Comparison of ENCODE assay signal across 1 cellular context in the genomic region with DNA sequence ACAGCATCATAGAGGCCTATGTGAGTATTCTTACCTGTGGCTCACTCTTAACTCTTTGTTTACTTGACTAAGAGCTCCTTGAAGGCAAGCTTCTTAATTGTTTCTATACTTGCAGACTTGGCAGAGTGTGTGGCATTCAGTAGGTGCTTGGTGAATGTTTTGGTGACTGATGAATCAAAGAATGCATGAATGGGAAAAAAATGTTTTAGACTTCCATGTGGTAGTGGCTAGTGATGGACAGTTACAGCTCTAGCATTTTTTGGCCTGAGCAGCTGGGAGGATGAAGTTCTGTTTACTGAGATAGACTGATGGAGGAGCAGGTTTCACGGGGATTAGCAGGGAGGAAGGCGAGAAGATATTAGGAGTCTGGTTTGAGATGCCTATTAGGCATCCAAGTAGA.
TF ChIP-seq lines count a peak whose summit lies in the region.

No MANE protein-coding gene starts in this region.

TF ChIP-seq in IMR-90, 13 proteins besides CTCF, POLR2A, EP300 and RAD21:
- TF ChIP-seq CHD1 (IDR thresholded peaks at IDR 0.05; ENCODE audit: low read depth, low read length) (no peak), BHLHE40 (IDR thresholded peaks at IDR 0.05; ENCODE audit: low read depth, low read length) (no peak), MAFK (IDR thresholded peaks at IDR 0.05; ENCODE audit: low read depth, low read length) (no peak), SMC3 (IDR thresholded peaks at IDR 0.05; ENCODE audit: low read depth, low read length) (no peak), FOS (IDR thresholded peaks at IDR 0.05; ENCODE audit: low read depth, low read length) (no peak), RCOR1 (IDR thresholded peaks at IDR 0.05; ENCODE audit: insufficient replicate concordance, low read length) (no peak), NFE2L2 (IDR thresholded peaks at IDR 0.05; ENCODE audit: low read depth, low read length) (no peak), RFX5 (IDR thresholded peaks at IDR 0.05; ENCODE audit: low read depth, low read length) (no peak), MXI1 (IDR thresholded peaks at IDR 0.05; ENCODE audit: borderline replicate concordance, low read depth, low read length) (no peak), CEBPB (IDR thresholded peaks at IDR 0.05; ENCODE audit: low read depth, low read length) (no peak)
- TF ChIP-seq, protein P1, sequence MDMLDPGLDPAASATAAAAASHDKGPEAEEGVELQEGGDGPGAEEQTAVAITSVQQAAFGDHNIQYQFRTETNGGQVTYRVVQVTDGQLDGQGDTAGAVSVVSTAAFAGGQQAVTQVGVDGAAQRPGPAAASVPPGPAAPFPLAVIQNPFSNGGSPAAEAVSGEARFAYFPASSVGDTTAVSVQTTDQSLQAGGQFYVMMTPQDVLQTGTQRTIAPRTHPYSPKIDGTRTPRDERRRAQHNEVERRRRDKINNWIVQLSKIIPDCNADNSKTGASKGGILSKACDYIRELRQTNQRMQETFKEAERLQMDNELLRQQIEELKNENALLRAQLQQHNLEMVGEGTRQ (IDR thresholded peaks at IDR 0.05; ENCODE audit: low read depth, low read length): no peak
TF ChIP-seq in IMR-90: peak in this region for 0.
